ENCODE assay signal across 8 cellular contexts in genomic region chr6:108562503-108562993, GRCh38. TPM values are rescaled to one million over a fixed set of nuclear protein-coding genes. Genes with fewer than 3 reads are reported as not detected.
DNase-seq lines count a peak whose midpoint lies in the region; ATAC-seq and TF ChIP-seq lines count a peak whose summit lies in the region.

No MANE protein-coding gene starts in this region.

- no peaks in the 10 kb centered on the region for H3K27me3 Mint-ChIP-seq in activated T-cell treated with anti-CD3 and anti-CD28 coated beads, Interleukin-2, amount 50 U/mL, for 4 hours (ENCODE audit: low read depth)

- H3K9me3 ChIP-seq in right atrium auricular region (no peaks in the 10 kb centered on the region), ovary (no peaks in the 10 kb centered on the region)

- H3K4me1 ChIP-seq in right atrium auricular region (peaks cover 0 to 48% of the 10 kb centered on the region in 2 donors), ovary (ENCODE audit: insufficient read depth) (peaks cover 5% of the 10 kb centered on the region)

- intact Hi-C loops in ovary (cut with DNase I), result loop anchor here in 3 of 4 donors (5.0 kb wide), 3 partner anchors 90 to 385 kb away; no protein-coding TSS in a partner anchor

- H3K36me3 Mint-ChIP-seq in activated T-cell treated with anti-CD3 and anti-CD28 coated beads, Interleukin-2, amount 50 U/mL, for 4 hours (ENCODE audit: insufficient read depth), result peaks cover 9% of the 10 kb centered on the region

- H3K4me3 Mint-ChIP-seq in activated T-cell treated with anti-CD3 and anti-CD28 coated beads, Interleukin-2, amount 50 U/mL, for 4 hours, result peak overlapping the region; percentile 72

- H3K4me3 ChIP-seq in right atrium auricular region, result peak overlapping the region; percentile 81 to 85
- peak overlapping the region; percentile 81 for H3K4me3 ChIP-seq in ovary

- TF ChIP-seq EP300 in ovary (IDR thresholded peaks at IDR 0.05), result no peak

- no peak for TF ChIP-seq CTCF in right atrium auricular region (IDR thresholded peaks at IDR 0.05)
- TF ChIP-seq CTCF in ovary (IDR thresholded peaks at IDR 0.05), result no peak

- no peak for ATAC-seq in activated T-cell treated with anti-CD3 and anti-CD28 coated beads, Interleukin-2, amount 50 U/mL, for 4 hours
- no peak for ATAC-seq in GM19463 (IDR thresholded peaks at IDR 0.05; ENCODE audit: unreplicated experiment)
- ATAC-seq in HG03342 (IDR thresholded peaks at IDR 0.05; ENCODE audit: unreplicated experiment), result no peak

- TF ChIP-seq POLR2A in ovary (IDR thresholded peaks at IDR 0.05), result peak; percentile 52

- H3K36me3 ChIP-seq in right atrium auricular region (peaks cover 16% of the 10 kb centered on the region), ovary (no peaks in the 10 kb centered on the region)

- H3K27ac ChIP-seq in right atrium auricular region (peak overlapping the region; percentile 99 to 100), ovary (peak overlapping the region; percentile 97 to 99)

- no peak for DNase-seq in activated T-cell treated with anti-CD3 and anti-CD28 coated beads, Interleukin-2, amount 50 U/mL, for 4 hours
- DNase-seq in activated T-cell treated with anti-CD3 and anti-CD28 coated beads for 4 hours, result no peak
- DNase-seq in NCI-H510A treated with DMSO at 0.1 percent for 48 hours (lab: John Stamatoyannopoulos, UW), result peak; percentile 21
- peak; percentile 86 for DNase-seq in amniotic epithelial cell (ENCODE audit: low read depth)
- peak; percentile 92 for DNase-seq in right atrium auricular region (ENCODE audit: low spot score)
- DNase-seq in ovary, result peak; percentile 68 to 83 (median 70)

- H3K27me3 ChIP-seq in right atrium auricular region (no peaks in the 10 kb centered on the region), ovary (no peaks in the 10 kb centered on the region)

- 5 to 10% (median 8%) methylated on average over 17 of the region's 17 CpGs for WGBS in ovary, 3 donors

- peaks cover 4% of the 10 kb centered on the region for H3K9me3 Mint-ChIP-seq in activated T-cell treated with anti-CD3 and anti-CD28 coated beads, Interleukin-2, amount 50 U/mL, for 4 hours

- H3K4me1 Mint-ChIP-seq in activated T-cell treated with anti-CD3 and anti-CD28 coated beads, Interleukin-2, amount 50 U/mL, for 4 hours (ENCODE audit: low read depth), result peaks cover 53% of the 10 kb centered on the region

RNA-seq across cellular contexts. Expression of gene FOXO3, which starts 1.8 kb away (rescaled TPM):
- total RNA-seq in activated T-cell treated with anti-CD3 and anti-CD28 coated beads, Interleukin-2, amount 50 U/mL, for 4 hours, result 10 to 100 TPM in 2 of 3 donors, 1 to 10 TPM in 1; 8.5 to 13.0 (median 10.8) TPM
- total RNA-seq in right atrium auricular region, result 10 to 100 TPM; 54.5 to 60.9 TPM
- total RNA-seq in ovary, result 10 to 100 TPM; 67.1 to 94.8 (median 80.0) TPM
- polyA plus RNA-seq in ovary, result 10 to 100 TPM; 33.4 to 39.2 TPM

Comparison
In these comparisons a context has a peak if more than half of its experiments do, and no peak if none do; other contexts are left out.
1. DNase-seq: peak in NCI-H510A treated with DMSO at 0.1 percent for 48 hours (single experiment), amniotic epithelial cell (single experiment), right atrium auricular region (single experiment) and ovary (5 of 5); none in activated T-cell treated with anti-CD3 and anti-CD28 coated beads, Interleukin-2, amount 50 U/mL, for 4 hours (single experiment) and activated T-cell treated with anti-CD3 and anti-CD28 coated beads for 4 hours (single experiment).